Comparison of ENCODE assay signal across 8 cellular contexts in genomic region chr17:66165537-66166123, GRCh38. TPM values are rescaled to one million over a fixed set of nuclear protein-coding genes. Genes with fewer than 3 reads are reported as not detected.
A peak's percentile ranks its signal among the peaks of the same experiment; 100 is the strongest.
DNase-seq lines count a peak whose midpoint lies in the region; ATAC-seq and TF ChIP-seq lines count a peak whose summit lies in the region.

No MANE protein-coding gene starts in this region.

- TF ChIP-seq CTCF in LNCAP (IDR thresholded peaks at IDR 0.05) (peak; percentile 84), fibroblast of mammary gland (conservative IDR thresholded peaks at IDR 0.05; ENCODE audit: control insufficient read depth, insufficient read depth, low read depth, low read length) (peak; percentile 67)

- H3K4me3 ChIP-seq in fibroblast of mammary gland (ENCODE audit: control insufficient read depth, low read depth, low read length) (no peak overlapping the region), trophoblast cell (ENCODE audit: low read depth, low read length) (no peak overlapping the region)

- H3K27me3 ChIP-seq in trophoblast cell (ENCODE audit: insufficient read depth, low read length): no peaks in the 10 kb centered on the region

- no peaks in the 10 kb centered on the region for H3K79me2 ChIP-seq in trophoblast cell (ENCODE audit: control insufficient read depth, insufficient read depth, low read length, poor library complexity)

- H3K27ac Mint-ChIP-seq in activated T-cell treated with anti-CD3 and anti-CD28 coated beads, Interleukin-2, amount 50 U/mL, for 24 hours: no peak overlapping the region

- H3K23ac ChIP-seq in trophoblast cell (ENCODE audit: low read length): no peak overlapping the region

- H2BK5ac ChIP-seq in trophoblast cell (ENCODE audit: low read depth, low read length, poor library complexity): no peak overlapping the region

- no peak overlapping the region for H2BK12ac ChIP-seq in trophoblast cell (ENCODE audit: low read length)

- H3K4me1 ChIP-seq in trophoblast cell (ENCODE audit: control insufficient read depth in 1 of 2, insufficient read depth in 2 of 2, low read length in 2 of 2): no peaks in the 10 kb centered on the region

- no peaks in the 10 kb centered on the region for H3K9me3 ChIP-seq in trophoblast cell (ENCODE audit: insufficient read depth, low read depth, low read length)

- H3K4me3 Mint-ChIP-seq in activated T-cell treated with anti-CD3 and anti-CD28 coated beads, Interleukin-2, amount 50 U/mL, for 24 hours: no peak overlapping the region

- H3K27ac ChIP-seq in trophoblast cell (ENCODE audit: low read depth, low read length): no peak overlapping the region

- no peak overlapping the region for H3K18ac ChIP-seq in trophoblast cell (ENCODE audit: low read length)

- no peak overlapping the region for H2BK120ac ChIP-seq in trophoblast cell (ENCODE audit: insufficient read depth, low read length, poor library complexity)

- DNase-seq in activated T-cell treated with anti-CD3 and anti-CD28 coated beads for 24 hours (ENCODE audit: low read depth) (peak; percentile 7), fibroblast of mammary gland (ENCODE audit: low read depth) (peak; percentile 76), trophoblast cell (peak; percentile 16 to 72), retina (no peak), ecto neural progenitor cell (ENCODE audit: low spot score) (no peak)
- DNase-seq in activated T-cell treated with anti-CD3 and anti-CD28 coated beads, Interleukin-2, amount 50 U/mL, for 24 hours: no peak

- H3K79me1 ChIP-seq in trophoblast cell (ENCODE audit: low read length): no peaks in the 10 kb centered on the region

- no peak overlapping the region for H3K4ac ChIP-seq in trophoblast cell (ENCODE audit: low read depth, low read length)

- H4K91ac ChIP-seq in trophoblast cell (ENCODE audit: low read depth, low read length): no peak overlapping the region

- H2AK5ac ChIP-seq in trophoblast cell (ENCODE audit: low read length): no peak overlapping the region

- H2AFZ ChIP-seq in trophoblast cell (ENCODE audit: insufficient read depth, low read length, poor library complexity): no peak overlapping the region

- no peak overlapping the region for H3K14ac ChIP-seq in trophoblast cell (ENCODE audit: low read length)

- H4K8ac ChIP-seq in trophoblast cell (ENCODE audit: low read depth, low read length): no peak overlapping the region

- ATAC-seq in SK-N-SH treated with all-trans-retinoic acid at 6 μM for 48 hours: peak; percentile 83

- no peak overlapping the region for H4K12ac ChIP-seq in trophoblast cell (ENCODE audit: low read depth, low read length)

- H3K36me3 ChIP-seq in trophoblast cell (ENCODE audit: control insufficient read depth in 1 of 2, insufficient read depth in 2 of 2, low read length in 2 of 2): no peaks in the 10 kb centered on the region

- no peak overlapping the region for H3K9ac ChIP-seq in trophoblast cell (ENCODE audit: low read length)

- peaks cover 7% of the 10 kb centered on the region for H3K4me1 Mint-ChIP-seq in activated T-cell treated with anti-CD3 and anti-CD28 coated beads, Interleukin-2, amount 50 U/mL, for 24 hours (ENCODE audit: low read depth)

- H3K9me3 Mint-ChIP-seq in activated T-cell treated with anti-CD3 and anti-CD28 coated beads, Interleukin-2, amount 50 U/mL, for 24 hours: no peaks in the 10 kb centered on the region

- no peaks in the 10 kb centered on the region for H3K36me3 Mint-ChIP-seq in activated T-cell treated with anti-CD3 and anti-CD28 coated beads, Interleukin-2, amount 50 U/mL, for 24 hours (ENCODE audit: low read depth)

- no peaks in the 10 kb centered on the region for H3K27me3 Mint-ChIP-seq in activated T-cell treated with anti-CD3 and anti-CD28 coated beads, Interleukin-2, amount 50 U/mL, for 24 hours

- H3K4me2 ChIP-seq in trophoblast cell (ENCODE audit: low read length): no peak overlapping the region

TF ChIP-seq in SK-N-SH treated with all-trans-retinoic acid at 6 μM for 48 hours, 23 proteins besides CTCF, POLR2A, EP300 and RAD21:
- TF ChIP-seq ISL1 (CRISPR knock-in tag; IDR thresholded peaks at IDR 0.05) (no peak), ESRRG (CRISPR knock-in tag; IDR thresholded peaks at IDR 0.05) (no peak), TOX (CRISPR knock-in tag; IDR thresholded peaks at IDR 0.05; ENCODE audit: borderline replicate concordance) (no peak), ZFP3 (CRISPR knock-in tag; IDR thresholded peaks at IDR 0.05) (no peak), ZNF8 (CRISPR knock-in tag; IDR thresholded peaks at IDR 0.05) (no peak), ZNF70 (CRISPR knock-in tag; IDR thresholded peaks at IDR 0.05) (no peak), CSDC2 (CRISPR knock-in tag; IDR thresholded peaks at IDR 0.05) (no peak), ZFP30 (CRISPR knock-in tag; IDR thresholded peaks at IDR 0.05) (no peak), BACH2 (CRISPR knock-in tag; IDR thresholded peaks at IDR 0.05; ENCODE audit: borderline replicate concordance) (no peak), TCF4 (CRISPR knock-in tag; IDR thresholded peaks at IDR 0.05; ENCODE audit: borderline replicate concordance) (no peak), CREB5 (CRISPR knock-in tag; IDR thresholded peaks at IDR 0.05; ENCODE audit: low read depth) (no peak), ARNTL (CRISPR knock-in tag; IDR thresholded peaks at IDR 0.05; ENCODE audit: borderline replicate concordance, low read depth) (no peak), RARB (CRISPR knock-in tag; IDR thresholded peaks at IDR 0.05) (no peak), OSR1 (CRISPR knock-in tag; IDR thresholded peaks at IDR 0.05) (no peak), CSRNP3 (CRISPR knock-in tag; IDR thresholded peaks at IDR 0.05) (no peak), ZNF565 (CRISPR knock-in tag; conservative IDR thresholded peaks at IDR 0.05; ENCODE audit: low read depth) (no peak), TSHZ2 (CRISPR knock-in tag; IDR thresholded peaks at IDR 0.05) (no peak)
TF ChIP-seq in SK-N-SH treated with all-trans-retinoic acid at 6 μM for 48 hours: peak in this region for 0.

RNA-seq across cellular contexts. Expression of gene CEP112, which starts 26.3 kb away (rescaled TPM):
- 2.0 and 2.7 TPM in 2 replicates for polyA plus RNA-seq in trophoblast cell (2013)

Comparison
In these comparisons a context has a peak if more than half of its experiments do, and no peak if none do; other contexts are left out.
1. DNase-seq: peak in activated T-cell treated with anti-CD3 and anti-CD28 coated beads for 24 hours (single experiment), fibroblast of mammary gland (single experiment) and trophoblast cell (2 of 2); none in activated T-cell treated with anti-CD3 and anti-CD28 coated beads, Interleukin-2, amount 50 U/mL, for 24 hours (single experiment), retina (single experiment) and ecto neural progenitor cell (single experiment).